10 cellular contexts compared by ENCODE assay signal in the genomic region with DNA sequence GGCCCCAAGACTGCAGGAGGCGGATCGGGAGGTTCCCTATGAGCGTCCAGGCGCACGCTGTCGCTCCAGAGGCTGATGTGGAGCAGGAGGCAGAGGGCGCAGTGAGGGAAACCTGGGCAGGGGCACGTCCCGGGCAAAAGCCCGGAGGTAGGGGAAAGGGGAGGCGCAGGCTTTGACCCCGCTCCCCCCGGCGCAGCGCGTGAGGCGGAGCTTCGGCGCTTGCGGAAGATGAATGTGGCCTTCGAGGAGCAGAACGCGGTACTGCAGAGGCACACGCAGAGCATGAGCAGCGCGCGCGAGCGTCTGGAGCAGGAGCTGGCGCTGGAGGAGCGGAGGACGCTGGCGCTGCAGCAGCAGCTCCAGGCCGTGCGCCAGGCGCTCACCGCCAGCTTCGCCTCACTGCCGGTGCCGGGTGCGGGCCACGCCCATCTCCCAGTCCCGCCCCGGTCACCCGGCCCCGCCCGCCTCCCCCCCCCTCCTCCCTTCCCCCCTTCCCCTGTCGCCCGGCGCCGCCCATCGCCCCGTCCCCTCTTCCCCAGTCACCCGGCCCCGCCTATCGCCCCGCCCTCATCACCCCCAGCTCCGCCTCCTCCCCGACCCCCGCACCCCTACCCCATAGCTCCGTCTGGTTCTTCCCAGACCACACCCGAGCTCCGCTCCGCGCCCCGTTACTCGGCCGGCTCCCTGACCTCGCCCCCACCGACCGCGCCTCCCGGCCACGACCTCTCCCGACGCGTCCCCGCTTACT. TPM values are rescaled to one million over a fixed set of nuclear protein-coding genes. Genes with fewer than 3 reads are reported as not detected.
A peak's percentile ranks its signal among the peaks of the same experiment; 100 is the strongest.
DNase-seq lines count a peak whose midpoint lies in the region; ATAC-seq, FAIRE-seq and TF ChIP-seq lines count a peak whose summit lies in the region.
"Had no signal": no experiment of that assay in that cellular context is flagged by ENCODE, and none has a peak within 500 bp of the region (broad histone marks: within the 10 kb centered on the region; RNA-seq: fewer than 3 reads in every experiment).

No MANE protein-coding gene starts in this region.

- no peak for TF ChIP-seq CTCF in testis (IDR thresholded peaks at IDR 0.05)

- H3K9me2 ChIP-seq in Karpas-422 (replicated peaks; ENCODE audit: insufficient read depth, low read length), result no peaks in the 10 kb centered on the region

- H3K27ac ChIP-seq in Karpas-422 (ENCODE audit: low read length) (no peak overlapping the region), esophagus (ENCODE audit: low read depth in 2 of 2, low read length in 1 of 2) (peak overlapping the region; percentile 14 to 63), testis (no peak overlapping the region)

- FAIRE-seq in GM12891 (lab: Jason Lieb, UNC), result no peak

- H3K79me2 ChIP-seq in Karpas-422 (ENCODE audit: low read length), result peaks cover 10% of the 10 kb centered on the region

- peak; percentile 42 for DNase-seq in Karpas-422
- DNase-seq in memory B cell (ENCODE audit: low spot score in 2 of 2), result no peak
- no peak for DNase-seq in testis
- no peak for DNase-seq in GM12891 (ENCODE audit: insufficient read length, low spot score)
- DNase-seq in HEK293T (ENCODE audit: extremely low spot score), result no peak
- no peak for DNase-seq in activated CD4-positive, alpha-beta T cell treated with anti-CD3 and anti-CD28 coated beads for 4 hours
- DNase-seq: activated T-cell treated with anti-CD3 and anti-CD28 coated beads, Interleukin-2, amount 50 U/mL, for 72 hours had no signal

- no peak overlapping the region for H3K4me3 ChIP-seq in Karpas-422 (ENCODE audit: low read length)
- H3K4me3 ChIP-seq in esophagus (ENCODE audit: low read depth in 1 of 2, low read length in 2 of 2), result peak overlapping the region; percentile 28 to 40
- peak overlapping the region; percentile 4 to 38 for H3K4me3 ChIP-seq in testis

- H3K9me3 Mint-ChIP-seq in memory B cell, result no peaks in the 10 kb centered on the region
- H3K9me3 Mint-ChIP-seq: activated T-cell treated with anti-CD3 and anti-CD28 coated beads, Interleukin-2, amount 50 U/mL, for 72 hours had no signal

- no peak for ATAC-seq in memory B cell (ENCODE audit: low read depth)
- no peak for ATAC-seq in HG03108 (IDR thresholded peaks at IDR 0.05; ENCODE audit: unreplicated experiment)
- ATAC-seq: activated T-cell treated with anti-CD3 and anti-CD28 coated beads, Interleukin-2, amount 50 U/mL, for 72 hours had no signal

- peaks cover 10% of the 10 kb centered on the region; the same call in 1 of the 2 replicates for H3K36me3 ChIP-seq in Karpas-422 (ENCODE audit: insufficient read depth, low read length)
- peaks cover 0 to 4% of the 10 kb centered on the region in 2 donors for H3K36me3 ChIP-seq in esophagus (ENCODE audit: control insufficient read depth in 2 of 2, insufficient read depth in 2 of 2, low read length in 1 of 2)
- no peaks in the 10 kb centered on the region for H3K36me3 ChIP-seq in testis (ENCODE audit: low read depth, missing control alignments)

- H3K27me3 Mint-ChIP-seq in memory B cell, result no peaks in the 10 kb centered on the region

- H3K27me3 ChIP-seq in Karpas-422 (ENCODE audit: low read length) (no peaks in the 10 kb centered on the region), esophagus (ENCODE audit: control insufficient read depth in 1 of 2, insufficient read depth in 2 of 2, low read length in 2 of 2) (no peaks in the 10 kb centered on the region), testis (no peaks in the 10 kb centered on the region)

- H4K20me1 ChIP-seq in Karpas-422 (ENCODE audit: insufficient read depth, low read depth, low read length), result peaks cover 7% of the 10 kb centered on the region; the same call in 1 of the 2 replicates

- peaks cover 2% of the 10 kb centered on the region for H3K4me1 Mint-ChIP-seq in memory B cell

- WGBS in esophagus, 2 donors, result 29 to 34% methylated on average over 53 to 67 of the region's 78 CpGs
- WGBS in testis, 2 donors, result 69 to 72% methylated on average over 44 to 63 of the region's 78 CpGs

- intact Hi-C loops in testis (cut with DNase I; ENCODE audit: low total_unique reads), result no loop called here

- H2AFZ ChIP-seq in Karpas-422 (ENCODE audit: low read length), result no peak overlapping the region

- H3K9ac ChIP-seq in Karpas-422 (ENCODE audit: low read length), result no peak overlapping the region

- H3K4me3 Mint-ChIP-seq in memory B cell, result peak overlapping the region; percentile 70
- H3K4me3 Mint-ChIP-seq: activated T-cell treated with anti-CD3 and anti-CD28 coated beads, Interleukin-2, amount 50 U/mL, for 72 hours had no signal

- TF ChIP-seq POLR2A in testis (IDR thresholded peaks at IDR 0.05) (no peak), GM12891 (IDR thresholded peaks at IDR 0.05; ENCODE audit: low read depth, low read length) (no peak)

- no peaks in the 10 kb centered on the region for H3K9me3 ChIP-seq in Karpas-422 (ENCODE audit: low read length)
- H3K9me3 ChIP-seq in esophagus (ENCODE audit: control insufficient read depth in 2 of 2, insufficient read depth in 1 of 2, low read depth in 1 of 2, low read length in 1 of 2), result peaks cover 0 to 3% of the 10 kb centered on the region in 2 donors
- H3K9me3 ChIP-seq in testis, result no peaks in the 10 kb centered on the region

- no peak overlapping the region for H3K27ac Mint-ChIP-seq in memory B cell
- H3K27ac Mint-ChIP-seq: activated T-cell treated with anti-CD3 and anti-CD28 coated beads, Interleukin-2, amount 50 U/mL, for 72 hours had no signal

- H3K4me2 ChIP-seq in Karpas-422 (ENCODE audit: low read depth, low read length, poor library complexity, severe bottlenecking), result no peak overlapping the region

- H3K36me3 Mint-ChIP-seq in memory B cell, result peaks cover 8% of the 10 kb centered on the region

- CTCF ChIA-PET in HEK293T (lab: Yijun Ruan, JAX), result interaction anchor here (0.6 to 2.0 kb wide), 2 partner anchors 9 to 31 kb away, joined by 6 to 10 read pairs; no protein-coding TSS in a partner anchor

- POLR2A ChIA-PET in HEK293T (lab: Yijun Ruan, JAX), result interaction anchor here (0.8 kb wide), 1 partner anchor 23 kb away, joined by 3 read pairs; no protein-coding TSS in a partner anchor

- H3K4me1 ChIP-seq in Karpas-422 (ENCODE audit: low read length) (peaks cover 9% of the 10 kb centered on the region), esophagus (ENCODE audit: control insufficient read depth in 2 of 2, insufficient read depth in 2 of 2, low read length in 1 of 2) (peaks cover 3 to 19% of the 10 kb centered on the region in 2 donors), testis (peaks cover 8% of the 10 kb centered on the region)

TF ChIP-seq in GM12891, 5 proteins besides CTCF, POLR2A, EP300 and RAD21:
- TF ChIP-seq TAF1 (IDR thresholded peaks at IDR 0.05; ENCODE audit: low read depth, low read length), result no peak
- no peak for TF ChIP-seq SPI1 (IDR thresholded peaks at IDR 0.05; ENCODE audit: low read depth, low read length)
- TF ChIP-seq PAX5 (IDR thresholded peaks at IDR 0.05; ENCODE audit: insufficient read depth, low read length, severe bottlenecking), result no peak
- TF ChIP-seq POLR2AphosphoS5 (IDR thresholded peaks at IDR 0.05; ENCODE audit: low read depth, low read length), result no peak
- no peak for TF ChIP-seq POU2F2 (IDR thresholded peaks at IDR 0.05; ENCODE audit: low read depth, low read length)

TF ChIP-seq in HEK293T, 16 proteins besides CTCF, POLR2A, EP300 and RAD21:
- TF ChIP-seq ARNT (IDR thresholded peaks at IDR 0.05), result no peak
- no peak for TF ChIP-seq L3MBTL2 (conservative IDR thresholded peaks at IDR 0.05)

RNA-seq across cellular contexts. Expression of gene HMG20B, which starts 4.1 kb away (rescaled TPM):
- total RNA-seq in Karpas-422 (2014; rRNA removed; shearing (Covaris generic); ENCODE audit: low replicate concordance), result 53.7 and 127 TPM in 2 replicates
- polyA plus RNA-seq in esophagus, result 10 to 100 TPM; 62.1 to 68.4 TPM
- 100 to 1,000 TPM; 108 to 129 TPM for total RNA-seq in testis
- 66.2 TPM for polyA plus RNA-seq in testis (ENCODE audit: insufficient read depth, low read depth, low replicate concordance)
- 44.6 TPM for polyA plus RNA-seq in GM12891 (2012; ENCODE audit: low read depth, missing spikeins)

RNA-seq across cellular contexts. Expression of gene GIPC3, which starts 8.4 kb away (rescaled TPM):
- not detected in 2 replicates for total RNA-seq in Karpas-422 (2014; rRNA removed; shearing (Covaris generic); ENCODE audit: low replicate concordance)
- polyA plus RNA-seq in esophagus (under 1 TPM; 0.53 to 0.57 TPM), testis (ENCODE audit: insufficient read depth, low read depth, low replicate concordance) (1.5 TPM)
- total RNA-seq in testis, result under 1 TPM; 0.50 to 0.87 TPM
- polyA plus RNA-seq in GM12891 (2012; ENCODE audit: low read depth, missing spikeins), result 0.06 TPM

RNA-seq across cellular contexts. Expression of gene MFSD12, which starts 19.5 kb away (rescaled TPM):
- 34.5 and 102 TPM in 2 replicates for total RNA-seq in Karpas-422 (2014; rRNA removed; shearing (Covaris generic); ENCODE audit: low replicate concordance)
- polyA plus RNA-seq in esophagus (10 to 100 TPM; 26.8 to 27.5 TPM), testis (ENCODE audit: insufficient read depth, low read depth, low replicate concordance) (32.8 TPM)
- 10 to 100 TPM; 83.9 to 95.1 TPM for total RNA-seq in testis
- polyA plus RNA-seq in GM12891 (2012; ENCODE audit: low read depth, missing spikeins), result 22.7 TPM

RNA-seq across cellular contexts. Expression of gene TBXA2R, which starts 29.8 kb away (rescaled TPM):
- total RNA-seq in Karpas-422 (2014; rRNA removed; shearing (Covaris generic); ENCODE audit: low replicate concordance), result 0.15 and 0.22 TPM in 2 replicates
- under 1 TPM; 0.59 to 0.64 TPM for polyA plus RNA-seq in esophagus
- 1 to 10 TPM; 1.3 to 3.2 TPM for total RNA-seq in testis
- 1.8 TPM for polyA plus RNA-seq in testis (ENCODE audit: insufficient read depth, low read depth, low replicate concordance)
- 0.09 TPM for polyA plus RNA-seq in GM12891 (2012; ENCODE audit: low read depth, missing spikeins)

RNA-seq across cellular contexts. Expression of gene TEKTIP1, which starts 37.9 kb away (rescaled TPM):
- 0.29 TPM in 1 of 2 replicates, not detected in the other for total RNA-seq in Karpas-422 (2014; rRNA removed; shearing (Covaris generic); ENCODE audit: low replicate concordance)
- polyA plus RNA-seq in esophagus, result under 1 TPM; 0.08 to 0.41 TPM
- total RNA-seq in testis, result 10 to 100 TPM; 35.8 to 55.9 TPM
- 68.2 TPM for polyA plus RNA-seq in testis (ENCODE audit: insufficient read depth, low read depth, low replicate concordance)
- polyA plus RNA-seq in GM12891 (2012; ENCODE audit: low read depth, missing spikeins), result 0.63 TPM
- total RNA-seq: myocyte had no signal

Comparison
In these comparisons a context has a peak if more than half of its experiments do, and no peak if none do; other contexts are left out.
1. H3K27ac ChIP-seq: peak in esophagus (2 of 2); none in Karpas-422 (single experiment) and testis (0 of 2).